14 cellular contexts compared by ENCODE assay signal in the genomic region with DNA sequence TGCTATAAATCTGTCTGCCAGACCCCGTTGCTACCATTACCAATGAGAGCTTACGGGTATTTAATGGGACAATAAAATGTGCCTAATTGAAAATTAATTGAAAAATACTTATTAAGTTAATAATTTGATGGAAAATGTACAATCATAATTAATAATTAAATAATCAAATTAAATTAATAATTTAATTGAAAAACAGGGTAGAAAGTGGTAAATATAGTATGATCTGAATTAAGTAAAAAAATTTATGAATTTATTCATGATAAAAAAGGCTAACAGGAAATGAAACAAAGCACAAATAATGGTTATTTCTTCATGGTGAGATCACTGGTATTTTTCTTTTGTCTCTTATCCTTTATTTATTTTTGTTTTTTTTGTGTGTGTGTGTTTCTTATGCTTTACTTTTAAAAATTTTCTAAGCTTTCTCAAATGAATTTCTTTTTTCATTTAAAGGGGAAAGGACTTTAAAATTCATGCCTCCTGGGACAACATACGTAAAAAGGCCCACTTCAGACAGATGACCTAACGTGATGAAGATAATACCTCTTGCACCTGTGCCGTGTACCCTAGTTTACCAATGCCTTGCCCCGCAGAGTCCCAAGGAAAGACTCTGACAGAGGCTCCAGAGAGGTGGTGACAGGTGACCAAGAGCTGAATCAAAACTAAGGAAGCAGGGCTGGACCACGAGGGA.
"Had no signal": no experiment of that assay in that cellular context is flagged by ENCODE, and none has a peak within 500 bp of the region (broad histone marks: within the 10 kb centered on the region; RNA-seq: fewer than 3 reads in every experiment).

No MANE protein-coding gene starts in this region.

- DNase-seq: activated CD4-positive, CD25-positive, alpha-beta regulatory T cell treated with anti-CD3 and anti-CD28 coated beads, Interleukin-2, amount 50 U/mL, for 72 hours; body of pancreas; caudate nucleus; colonic mucosa; erythroblast; foreskin melanocyte; stimulated activated CD4-positive, alpha-beta T cell treated with anti-CD3 and anti-CD28 coated beads, Interleukin-12 subunit alpha, Interleukin-12 subunit beta, amount 100 ng/mL, for 4 hours; substantia nigra; tibial artery had no signal

- H3K4me3 ChIP-seq: body of pancreas, colonic mucosa, left lung, prostate gland, right atrium auricular region, tibial artery had no signal

- H3K27ac ChIP-seq: colonic mucosa, left lung, prostate gland, right atrium auricular region, tibial artery had no signal

- H3K27ac Mint-ChIP-seq: activated naive CD8-positive, alpha-beta T cell had no signal

- H3K9me3 ChIP-seq: body of pancreas, colonic mucosa, left lung, prostate gland, right atrium auricular region, tibial artery had no signal

- H3K4me1 ChIP-seq: colonic mucosa, left lung, right atrium auricular region, tibial artery had no signal

- H3K9me3 Mint-ChIP-seq: neural crest cell had no signal

- H3K4me3 Mint-ChIP-seq: activated naive CD8-positive, alpha-beta T cell; neural crest cell had no signal

- H3K36me3 Mint-ChIP-seq: activated naive CD8-positive, alpha-beta T cell had no signal

- H3K36me3 ChIP-seq: colonic mucosa, left lung, prostate gland, right atrium auricular region, tibial artery had no signal

- H3K27me3 ChIP-seq: body of pancreas, colonic mucosa, left lung, right atrium auricular region had no signal

- ATAC-seq: left lung had no signal
